In the genomic region with DNA sequence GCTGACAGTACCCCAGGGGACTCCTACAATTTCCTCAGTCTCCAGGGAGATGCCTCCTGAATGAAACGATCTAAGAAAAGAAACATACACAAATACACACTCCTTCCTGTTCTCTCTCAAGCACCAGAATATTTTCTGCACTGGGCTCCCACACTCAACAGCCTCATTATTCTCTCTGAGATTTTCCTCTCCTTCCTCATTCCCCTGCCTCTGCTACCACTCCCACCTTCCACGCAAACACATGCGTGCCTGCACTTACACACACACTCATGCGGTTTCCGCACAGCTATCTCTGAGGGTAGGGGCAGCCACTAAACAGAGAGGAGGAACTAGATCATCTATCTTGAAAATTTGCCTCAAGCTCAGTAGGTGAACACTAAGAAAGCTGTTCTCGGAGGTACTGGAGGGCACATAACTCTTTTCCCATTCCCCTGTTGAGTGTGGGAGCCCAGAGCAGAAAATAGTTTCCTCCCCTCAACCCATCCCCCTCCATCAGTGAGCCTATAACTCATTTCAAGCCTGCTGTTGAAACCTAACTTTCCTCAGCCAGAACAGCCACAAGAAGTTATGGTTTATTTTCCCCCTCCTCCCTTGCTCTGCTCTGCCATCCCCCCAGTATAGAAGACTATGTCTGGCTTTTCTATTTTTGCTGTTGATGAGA, we compare ENCODE assay signal across 8 cellular contexts.
DNase-seq lines count a peak whose midpoint lies in the region; ATAC-seq and TF ChIP-seq lines count a peak whose summit lies in the region.

No MANE protein-coding gene starts in this region.

- peak; percentile 82 for ATAC-seq in HG02840 (IDR thresholded peaks at IDR 0.05; ENCODE audit: low FRiP score, unreplicated experiment)

- no peaks in the 10 kb centered on the region for H4K20me1 ChIP-seq in OCI-LY3 (ENCODE audit: insufficient read depth, low read length)

- H3K79me2 ChIP-seq in OCI-LY3 (ENCODE audit: low read length), result no peaks in the 10 kb centered on the region

- H3K27me3 ChIP-seq in OCI-LY3 (ENCODE audit: low read depth, low read length), result 0 out of 2 replicates have a peak, but pooled peaks cover 4% of the 10 kb centered on the region

- peak overlapping the region; percentile 32 for H3K4me3 ChIP-seq in OCI-LY3 (ENCODE audit: low read length)

- H3K4me1 ChIP-seq in OCI-LY3 (ENCODE audit: low read length), result peaks cover 15% of the 10 kb centered on the region

- peak; percentile 23 for DNase-seq in activated effector memory CD4-positive, alpha-beta T cell treated with Interleukin-2 at 50 U/mL for 16 hours
- no peak for DNase-seq in activated effector memory CD4-positive, alpha-beta T cell treated with anti-CD3 and anti-CD28 coated beads, Interleukin-2, amount 50 U/mL, for 16 hours
- peak; percentile 33 for DNase-seq in stimulated activated CD4-positive, alpha-beta T cell treated with anti-CD3 and anti-CD28 coated beads, Interleukin-4, amount 100 ng/mL, for 24 hours
- no peak for DNase-seq in NCI-H2227 (lab: John Stamatoyannopoulos, UW; ENCODE audit: unreplicated experiment)
- no peak for DNase-seq in RPMI8226

- no peak overlapping the region for H3K27ac ChIP-seq in OCI-LY3 (ENCODE audit: low read length)
- H3K27ac ChIP-seq in cingulate gyrus (ENCODE audit: low read depth, low read length), result peak overlapping the region; percentile 70

- TF ChIP-seq CTCF in OCI-LY3 (IDR thresholded peaks at IDR 0.05; ENCODE audit: low read depth, low read length), result no peak

- H3K36me3 ChIP-seq in OCI-LY3 (replicated peaks; ENCODE audit: low read depth, low read length), result no peaks in the 10 kb centered on the region

- H3K4me2 ChIP-seq in OCI-LY3 (ENCODE audit: low read length), result peak overlapping the region; percentile 43

- peak overlapping the region; percentile 48 for H2AFZ ChIP-seq in OCI-LY3 (ENCODE audit: low read depth, low read length)

- no peaks in the 10 kb centered on the region for H3K9me3 ChIP-seq in OCI-LY3 (ENCODE audit: insufficient read depth, low read length)

- peak overlapping the region; percentile 34; the same call in 1 of the 2 replicates for H3K9ac ChIP-seq in OCI-LY3 (ENCODE audit: low read length)

Comparison
In these comparisons a context has a peak if more than half of its experiments do, and no peak if none do; other contexts are left out.
1. DNase-seq: peak in activated effector memory CD4-positive, alpha-beta T cell treated with Interleukin-2 at 50 U/mL for 16 hours (single experiment) and stimulated activated CD4-positive, alpha-beta T cell treated with anti-CD3 and anti-CD28 coated beads, Interleukin-4, amount 100 ng/mL, for 24 hours (single experiment); none in activated effector memory CD4-positive, alpha-beta T cell treated with anti-CD3 and anti-CD28 coated beads, Interleukin-2, amount 50 U/mL, for 16 hours (single experiment), NCI-H2227 (single experiment) and RPMI8226 (single experiment).